9 cellular contexts compared by ENCODE assay signal in the genomic region with DNA sequence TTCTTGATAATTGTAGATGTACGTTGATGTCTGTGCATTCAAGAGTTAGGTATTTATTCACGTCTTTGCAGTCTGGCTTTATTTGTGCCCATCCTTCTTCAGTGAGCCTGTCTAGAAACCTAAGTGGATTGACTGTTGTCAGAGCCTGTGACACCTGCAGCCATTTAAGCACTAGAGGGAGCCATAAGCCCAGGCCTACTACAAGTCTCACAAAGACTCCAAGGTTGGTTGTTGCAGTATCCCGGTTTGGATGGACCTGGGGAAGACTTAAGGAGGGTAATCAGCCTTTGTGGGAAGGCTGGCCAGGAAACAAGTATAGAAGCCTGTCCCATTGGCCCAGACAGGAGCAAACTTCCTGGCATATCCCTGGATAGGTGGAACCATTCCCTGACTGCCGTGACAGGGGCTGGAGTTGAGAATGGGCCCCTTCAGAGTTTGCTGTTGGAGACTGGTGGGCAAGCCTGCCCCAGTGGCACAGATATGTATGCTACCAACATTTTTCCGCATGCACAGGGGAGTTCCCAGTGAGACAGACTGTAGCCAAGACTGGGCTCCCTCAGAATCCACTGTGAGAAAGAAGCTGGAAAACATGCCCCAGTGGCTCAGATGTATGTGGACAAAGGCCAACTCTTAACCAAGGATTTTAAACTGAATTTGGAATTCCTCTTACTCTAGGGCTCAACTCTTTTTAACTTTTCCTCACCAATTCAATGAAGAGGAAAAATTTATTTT. TPM values are rescaled to one million over a fixed set of nuclear protein-coding genes. Genes with fewer than 3 reads are reported as not detected.
DNase-seq lines count a peak whose midpoint lies in the region; ATAC-seq, FAIRE-seq and TF ChIP-seq lines count a peak whose summit lies in the region.
"Had no signal": no experiment of that assay in that cellular context is flagged by ENCODE, and none has a peak within 500 bp of the region (broad histone marks: within the 10 kb centered on the region; RNA-seq: fewer than 3 reads in every experiment).

No MANE protein-coding gene starts in this region.

- intact Hi-C loops in A673 (cut with micrococcal nuclease; ENCODE audit: unreplicated experiment) (no loop called here), left cardiac atrium (cut with DNase I) (loop anchor here in 1 of 2 donors (5.0 kb wide), 1 partner anchor 1261 kb away; no protein-coding TSS in a partner anchor), testis (cut with DNase I; ENCODE audit: low total_unique reads) (no loop called here), vagina (cut with DNase I) (no loop called here)
- intact Hi-C loops in activated T-helper 2 cell treated with anti-CD3 and anti-CD28 coated beads, Interferon-gamma antibody, Interleukin-2, Interleukin-4, amounts not matched to agents 10 μg/mL and 5 μg/mL and 100 μg/mL, durations not matched to agents 14 hours and 24 hours and 36 hours (cut with micrococcal nuclease): no loop called here

- H3K27me3 ChIP-seq in A673 (replicated peaks; ENCODE audit: insufficient read depth, low read depth, low read length, poor library complexity): no peaks in the 10 kb centered on the region
- H3K27me3 ChIP-seq in testis: no peaks in the 10 kb centered on the region
- no peaks in the 10 kb centered on the region for H3K27me3 ChIP-seq in vagina

- H3K36me3 ChIP-seq in A673 (ENCODE audit: insufficient read depth, low read length, poor library complexity, severe bottlenecking) (no peaks in the 10 kb centered on the region), testis (ENCODE audit: low read depth, missing control alignments) (no peaks in the 10 kb centered on the region), vagina (no peaks in the 10 kb centered on the region)
- H3K36me3 ChIP-seq: thoracic aorta had no signal

- H3K9me3 ChIP-seq in A673 (ENCODE audit: low read depth, low read length, poor library complexity, severe bottlenecking) (peaks cover 6% of the 10 kb centered on the region), testis (no peaks in the 10 kb centered on the region), vagina (no peaks in the 10 kb centered on the region)
- H3K9me3 ChIP-seq: thoracic aorta had no signal

- H3K4me3 Mint-ChIP-seq in activated T-helper 2 cell treated with anti-CD3 and anti-CD28 coated beads, Interferon-gamma antibody, Interleukin-2, Interleukin-4, amounts not matched to agents 10 μg/mL and 5 μg/mL and 100 μg/mL, durations not matched to agents 14 hours and 24 hours and 36 hours (ENCODE audit: low read depth): no peak overlapping the region

- TF ChIP-seq POLR2A in testis (IDR thresholded peaks at IDR 0.05): no peak
- TF ChIP-seq POLR2A in vagina (IDR thresholded peaks at IDR 0.05): no peak

- POLR2A ChIA-PET in A673 (lab: Charles Lee; ENCODE audit: low non-redundant PET): no interaction called here

- H3K27ac Mint-ChIP-seq in activated T-helper 2 cell treated with anti-CD3 and anti-CD28 coated beads, Interferon-gamma antibody, Interleukin-2, Interleukin-4, amounts not matched to agents 10 μg/mL and 5 μg/mL and 100 μg/mL, durations not matched to agents 14 hours and 24 hours and 36 hours: no peak overlapping the region

- H3K4me1 ChIP-seq in A673 (ENCODE audit: insufficient read depth, low read length, poor library complexity, severe bottlenecking) (no peaks in the 10 kb centered on the region), testis (no peaks in the 10 kb centered on the region), vagina (no peaks in the 10 kb centered on the region)

- DNase-seq in A673 (ENCODE audit: low spot score): peak; percentile 23
- peak; percentile 11 to 58 for DNase-seq in NCI-H1930 (lab: John Stamatoyannopoulos, UW)
- DNase-seq in left cardiac atrium: no peak
- DNase-seq in testis: peak; percentile 76
- no peak for DNase-seq in activated T-helper 2 cell treated with anti-CD3 and anti-CD28 coated beads, Interferon-gamma antibody, Interleukin-2, Interleukin-4, amounts not matched to agents 10 μg/mL and 5 μg/mL and 100 μg/mL, durations not matched to agents 14 hours and 24 hours and 36 hours (ENCODE audit: low spot score)
- no peak for DNase-seq in vagina (ENCODE audit: extremely low spot score in 2 of 2)

- CTCF ChIA-PET in A673 (lab: Charles Lee): no interaction called here

- no peaks in the 10 kb centered on the region for H3K36me3 Mint-ChIP-seq in activated T-helper 2 cell treated with anti-CD3 and anti-CD28 coated beads, Interferon-gamma antibody, Interleukin-2, Interleukin-4, amounts not matched to agents 10 μg/mL and 5 μg/mL and 100 μg/mL, durations not matched to agents 14 hours and 24 hours and 36 hours (ENCODE audit: low read depth)

- H3K4me1 Mint-ChIP-seq in activated T-helper 2 cell treated with anti-CD3 and anti-CD28 coated beads, Interferon-gamma antibody, Interleukin-2, Interleukin-4, amounts not matched to agents 10 μg/mL and 5 μg/mL and 100 μg/mL, durations not matched to agents 14 hours and 24 hours and 36 hours (ENCODE audit: low read depth): no peaks in the 10 kb centered on the region

- BruUV-seq in A673 (replicated peaks; lab: Mats Ljungman, UMichigan): no TSS peak

- H3K9me3 Mint-ChIP-seq in activated T-helper 2 cell treated with anti-CD3 and anti-CD28 coated beads, Interferon-gamma antibody, Interleukin-2, Interleukin-4, amounts not matched to agents 10 μg/mL and 5 μg/mL and 100 μg/mL, durations not matched to agents 14 hours and 24 hours and 36 hours: no peaks in the 10 kb centered on the region

- TF ChIP-seq CTCF in A673 (conservative IDR thresholded peaks at IDR 0.05; ENCODE audit: low read depth, low read length): peak; percentile 53
- peak in 1 of 3 experiments; percentile 45 for TF ChIP-seq CTCF in testis (IDR thresholded peaks at IDR 0.05)
- TF ChIP-seq CTCF in vagina (IDR thresholded peaks at IDR 0.05): peak in 1 of 3 experiments; percentile 17

- FAIRE-seq in TTC549 (lab: Jason Lieb, UNC): peak; percentile 50

- ATAC-seq in GM18502 (IDR thresholded peaks at IDR 0.05; ENCODE audit: poor library complexity, unreplicated experiment) (peak; percentile 53), left cardiac atrium (peak; percentile 81 to 87)

- H3K4me3 ChIP-seq in A673 (ENCODE audit: low read depth, low read length, poor library complexity, severe bottlenecking) (no peak overlapping the region), testis (no peak overlapping the region), vagina (no peak overlapping the region)
- H3K4me3 ChIP-seq: thoracic aorta had no signal

- H3K27me3 Mint-ChIP-seq in activated T-helper 2 cell treated with anti-CD3 and anti-CD28 coated beads, Interferon-gamma antibody, Interleukin-2, Interleukin-4, amounts not matched to agents 10 μg/mL and 5 μg/mL and 100 μg/mL, durations not matched to agents 14 hours and 24 hours and 36 hours (ENCODE audit: low read depth): no peaks in the 10 kb centered on the region

- H3K27ac ChIP-seq in A673 (ENCODE audit: low read depth, low read length, poor library complexity, severe bottlenecking) (no peak overlapping the region), testis (no peak overlapping the region), vagina (no peak overlapping the region)
- H3K27ac ChIP-seq: thoracic aorta had no signal

- 53 to 73% methylated on average over 5 of the region's 5 CpGs for WGBS in testis, 2 donors

RNA-seq across cellular contexts. Expression of a gene that starts 9.3 kb away (rescaled TPM):
- not detected in 2 replicates for total RNA-seq in A673 (2021)
- total RNA-seq in left cardiac atrium: not detected
- not detected for total RNA-seq in testis
- polyA plus RNA-seq in testis (ENCODE audit: insufficient read depth, low read depth, low replicate concordance): not detected
- total RNA-seq in activated T-helper 2 cell treated with anti-CD3 and anti-CD28 coated beads, Interferon-gamma antibody, Interleukin-2, Interleukin-4, amounts not matched to agents 10 μg/mL and 5 μg/mL and 100 μg/mL, durations not matched to agents 14 hours and 24 hours and 36 hours: not detected in 2 replicates
- total RNA-seq in vagina: not detected
- total RNA-seq: thoracic aorta had no signal

Comparison
In these comparisons a context has a peak if more than half of its experiments do, and no peak if none do; other contexts are left out.
1. DNase-seq: peak in A673 (single experiment), NCI-H1930 (2 of 2) and testis (single experiment); none in left cardiac atrium (single experiment), activated T-helper 2 cell treated with anti-CD3 and anti-CD28 coated beads, Interferon-gamma antibody, Interleukin-2, Interleukin-4, amounts not matched to agents 10 μg/mL and 5 μg/mL and 100 μg/mL, durations not matched to agents 14 hours and 24 hours and 36 hours (single experiment) and vagina (0 of 2).